ENCODE assay signal across 13 cellular contexts in genomic region chr15:81092559-81092902, GRCh38. TPM values are rescaled to one million over a fixed set of nuclear protein-coding genes. Genes with fewer than 3 reads are reported as not detected.
A peak's percentile ranks its signal among the peaks of the same experiment; 100 is the strongest.
DNase-seq lines count a peak whose midpoint lies in the region; ATAC-seq, FAIRE-seq and TF ChIP-seq lines count a peak whose summit lies in the region.
"Had no signal": no experiment of that assay in that cellular context is flagged by ENCODE, and none has a peak within 500 bp of the region (broad histone marks: within the 10 kb centered on the region; RNA-seq: fewer than 3 reads in every experiment).

No MANE protein-coding gene starts in this region.

- H3K36me3 ChIP-seq in astrocyte (ENCODE audit: insufficient read depth, low read length) (no peaks in the 10 kb centered on the region), left lung (no peaks in the 10 kb centered on the region), subcutaneous abdominal adipose tissue (ENCODE audit: control insufficient read depth in 5 of 5, insufficient read depth in 5 of 5, low read length in 5 of 5) (no peaks in the 10 kb centered on the region), stomach (no peaks in the 10 kb centered on the region)

- FAIRE-seq in astrocyte (lab: Jason Lieb, UNC): no peak

- no peaks in the 10 kb centered on the region for H3K79me2 ChIP-seq in astrocyte (ENCODE audit: insufficient read depth, low read length)

- WGBS in stomach, 5 donors: 57 to 77% (median 70%) methylated on average over 5 of the region's 5 CpGs

- H3K9me3 Mint-ChIP-seq in astrocyte (ENCODE audit: unreplicated experiment): no peaks in the 10 kb centered on the region
- H3K9me3 Mint-ChIP-seq in activated CD8-positive, alpha-beta T cell treated with anti-CD3 and anti-CD28 coated beads for 36 hours: no peaks in the 10 kb centered on the region
- H3K9me3 Mint-ChIP-seq: activated T-cell treated with anti-CD3 and anti-CD28 coated beads, Interleukin-2, amount 50 U/mL, for 72 hours had no signal

- H3K4me2 ChIP-seq in astrocyte (ENCODE audit: low read length): peak overlapping the region; percentile 79

- TF ChIP-seq CTCF in astrocyte (IDR thresholded peaks at IDR 0.05; ENCODE audit: insufficient read depth, low read depth, low read length) (no peak), left lung (IDR thresholded peaks at IDR 0.05) (no peak), stomach (IDR thresholded peaks at IDR 0.05) (no peak)
- TF ChIP-seq CTCF in activated CD8-positive, alpha-beta T cell treated with anti-CD3 and anti-CD28 coated beads for 36 hours (IDR thresholded peaks at IDR 0.05): no peak

- H2AFZ ChIP-seq in astrocyte (ENCODE audit: low read depth, low read length): peak overlapping the region; percentile 30

- H3K9ac ChIP-seq in astrocyte (ENCODE audit: low read length): peak overlapping the region; percentile 67
- peak overlapping the region in 1 of 5 donors; percentile 18 for H3K9ac ChIP-seq in subcutaneous abdominal adipose tissue (ENCODE audit: low read length in 5 of 5)

- H3K9me3 ChIP-seq in astrocyte (ENCODE audit: insufficient read depth, low read depth, low read length) (no peaks in the 10 kb centered on the region), left lung (no peaks in the 10 kb centered on the region), subcutaneous abdominal adipose tissue (ENCODE audit: control insufficient read depth in 5 of 5, low read length in 5 of 5) (no peaks in the 10 kb centered on the region), stomach (no peaks in the 10 kb centered on the region)

- H3K36me3 Mint-ChIP-seq in astrocyte (ENCODE audit: low read depth, unreplicated experiment): no peaks in the 10 kb centered on the region
- H3K36me3 Mint-ChIP-seq in activated CD8-positive, alpha-beta T cell treated with anti-CD3 and anti-CD28 coated beads for 36 hours (ENCODE audit: low read depth): no peaks in the 10 kb centered on the region

- H3K4me1 Mint-ChIP-seq in astrocyte (ENCODE audit: low read depth, unreplicated experiment): peaks cover 15% of the 10 kb centered on the region
- H3K4me1 Mint-ChIP-seq in activated CD8-positive, alpha-beta T cell treated with anti-CD3 and anti-CD28 coated beads for 36 hours (ENCODE audit: low read depth): no peaks in the 10 kb centered on the region

- no peaks in the 10 kb centered on the region for H3K27me3 ChIP-seq in astrocyte (ENCODE audit: insufficient read depth, low read length)
- peaks cover 0 to 8% of the 10 kb centered on the region in 2 donors for H3K27me3 ChIP-seq in left lung
- H3K27me3 ChIP-seq in subcutaneous abdominal adipose tissue (ENCODE audit: control insufficient read depth in 5 of 5, insufficient read depth in 4 of 5, low read length in 5 of 5): peaks cover 0 to 4% (median 0%) of the 10 kb centered on the region in 5 donors
- peaks cover 0 to 12% (median 3%) of the 10 kb centered on the region in 3 donors for H3K27me3 ChIP-seq in stomach

- POLR2A ChIA-PET in activated CD8-positive, alpha-beta T cell treated with anti-CD3 and anti-CD28 coated beads for 36 hours (lab: Charles Lee): no interaction called here

- intact Hi-C loops in left lung (cut with DNase I) (loop anchor here in 1 of 2 donors (10.0 kb wide), 1 partner anchor 88 kb away; the partner anchor contains the start of gene TLNRD1), stomach (cut with DNase I; ENCODE audit: low total_unique reads) (no loop called here)
- intact Hi-C loops in activated CD8-positive, alpha-beta T cell treated with anti-CD3 and anti-CD28 coated beads for 36 hours (cut with micrococcal nuclease): no loop called here

- DNase-seq in NCI-H510A treated with DMSO at 0.1 percent for 48 hours (lab: John Stamatoyannopoulos, UW) (peak; percentile 53), NCI-H510A (lab: John Stamatoyannopoulos, UW) (no peak), astrocyte (ENCODE audit: low read depth) (no peak), left lung (no peak), stomach (no peak)
- DNase-seq in activated CD8-positive, alpha-beta T cell treated with anti-CD3 and anti-CD28 coated beads for 36 hours: no peak
- DNase-seq: ACHN; activated T-cell treated with anti-CD3 and anti-CD28 coated beads, Interleukin-2, amount 50 U/mL, for 72 hours; KG1; NCI-H2081 had no signal

- peaks cover 14% of the 10 kb centered on the region for H3K4me1 ChIP-seq in astrocyte (ENCODE audit: insufficient read depth, low read length)
- H3K4me1 ChIP-seq in left lung: peaks cover 4 to 13% of the 10 kb centered on the region in 2 donors
- peaks cover 6 to 42% (median 20%) of the 10 kb centered on the region in 5 donors for H3K4me1 ChIP-seq in subcutaneous abdominal adipose tissue (ENCODE audit: control insufficient read depth in 5 of 5, insufficient read depth in 5 of 5, low read length in 5 of 5)
- peaks cover 0 to 11% (median 9%) of the 10 kb centered on the region in 4 donors for H3K4me1 ChIP-seq in stomach

- H3K4me3 ChIP-seq in astrocyte (ENCODE audit: insufficient read depth, low read depth, low read length): no peak overlapping the region
- H3K4me3 ChIP-seq in left lung: no peak overlapping the region
- H3K4me3 ChIP-seq in subcutaneous abdominal adipose tissue (ENCODE audit: low read depth in 1 of 5, low read length in 5 of 5): peak overlapping the region in 1 of 5 donors; percentile 15
- H3K4me3 ChIP-seq in stomach: no peak overlapping the region

- no peak for TF ChIP-seq POLR2A in stomach (IDR thresholded peaks at IDR 0.05)

- peaks cover 5% of the 10 kb centered on the region for H3K27me3 Mint-ChIP-seq in astrocyte (ENCODE audit: low read depth, unreplicated experiment)
- H3K27me3 Mint-ChIP-seq in activated CD8-positive, alpha-beta T cell treated with anti-CD3 and anti-CD28 coated beads for 36 hours: peaks cover 36% of the 10 kb centered on the region

- TF ChIP-seq EP300 in stomach (IDR thresholded peaks at IDR 0.05): no peak

- CTCF ChIA-PET in activated CD8-positive, alpha-beta T cell treated with anti-CD3 and anti-CD28 coated beads for 36 hours (lab: Charles Lee): interaction anchor here (1.4 to 1.7 kb wide), 2 partner anchors 14 to 174 kb away, joined by 8 to 10 read pairs; no protein-coding TSS in a partner anchor

- peak overlapping the region; percentile 88 for H3K27ac ChIP-seq in astrocyte (ENCODE audit: low read depth, low read length)
- peak overlapping the region; percentile 39 to 50 for H3K27ac ChIP-seq in left lung
- peak overlapping the region; percentile 26 for H3K27ac ChIP-seq in subcutaneous abdominal adipose tissue (ENCODE audit: low read depth, low read length)
- H3K27ac ChIP-seq in stomach: peak overlapping the region in 2 of 5 donors; percentile 8 to 10

- H3K4me3 Mint-ChIP-seq in astrocyte (ENCODE audit: unreplicated experiment): no peak overlapping the region
- H3K4me3 Mint-ChIP-seq in activated CD8-positive, alpha-beta T cell treated with anti-CD3 and anti-CD28 coated beads for 36 hours: no peak overlapping the region
- H3K4me3 Mint-ChIP-seq: activated T-cell treated with anti-CD3 and anti-CD28 coated beads, Interleukin-2, amount 50 U/mL, for 72 hours; neural crest cell had no signal

- H4K20me1 ChIP-seq in astrocyte (ENCODE audit: insufficient read depth, low read length): no peaks in the 10 kb centered on the region

- peak overlapping the region; percentile 93 for H3K27ac Mint-ChIP-seq in astrocyte (ENCODE audit: unreplicated experiment)
- no peak overlapping the region for H3K27ac Mint-ChIP-seq in activated CD8-positive, alpha-beta T cell treated with anti-CD3 and anti-CD28 coated beads for 36 hours
- H3K27ac Mint-ChIP-seq: activated T-cell treated with anti-CD3 and anti-CD28 coated beads, Interleukin-2, amount 50 U/mL, for 72 hours had no signal

- ATAC-seq in left lung (no peak), GM21717 (IDR thresholded peaks at IDR 0.05; ENCODE audit: unreplicated experiment) (no peak)
- no peak for ATAC-seq in activated CD8-positive, alpha-beta T cell treated with anti-CD3 and anti-CD28 coated beads for 36 hours
- ATAC-seq: activated T-cell treated with anti-CD3 and anti-CD28 coated beads, Interleukin-2, amount 50 U/mL, for 72 hours had no signal

RNA-seq across cellular contexts. Expression of gene CFAP161, which starts 41.5 kb away (rescaled TPM):
- total RNA-seq in astrocyte (0.27 TPM in 1 of 2 replicates, not detected in the other), left lung (1 to 10 TPM in 1 of 2 donors, under 1 TPM in 1; 0.64 to 1.9 TPM), stomach (1 to 10 TPM in 1 of 5 donors, not detected in 4; 2.6 TPM)
- under 1 TPM in 1 of 3 donors, not detected in 2; 0.19 TPM for polyA plus RNA-seq in stomach
- not detected for total RNA-seq in activated CD8-positive, alpha-beta T cell treated with anti-CD3 and anti-CD28 coated beads for 36 hours
- total RNA-seq: neural crest cell had no signal
